8 cellular contexts compared by ENCODE assay signal in genomic region chr10:79331709-79332108, GRCh38. TPM values are rescaled to one million over a fixed set of nuclear protein-coding genes. Genes with fewer than 3 reads are reported as not detected.
DNase-seq lines count a peak whose midpoint lies in the region; ATAC-seq, FAIRE-seq and TF ChIP-seq lines count a peak whose summit lies in the region.

No MANE protein-coding gene starts in this region.

- intact Hi-C loops in activated naive CD4-positive, alpha-beta T cell treated with anti-CD3 and anti-CD28 coated beads for 36 hours (cut with micrococcal nuclease): loop anchor here (1.0 to 10.0 kb wide), 5 partner anchors 8 to 1143 kb away; partner anchors contain the start of gene PPIF
- intact Hi-C loops in vagina (cut with DNase I) (no loop called here), sigmoid colon (cut with DNase I) (no loop called here)

- ATAC-seq in HG02623 (IDR thresholded peaks at IDR 0.05; ENCODE audit: unreplicated experiment): peak; percentile 76

- WGBS in sigmoid colon, 2 donors: 59 to 80% methylated on average over 6 of the region's 6 CpGs

- peak overlapping the region; percentile 31 for H3K27ac ChIP-seq in vagina
- H3K27ac ChIP-seq in sigmoid colon: no peak overlapping the region

- CTCF ChIA-PET in activated naive CD4-positive, alpha-beta T cell treated with anti-CD3 and anti-CD28 coated beads for 36 hours (lab: Charles Lee): interaction anchor here (0.7 to 2.1 kb wide), 6 partner anchors 9 to 15 kb away, joined by 3 to 14 read pairs (median 7); partner anchors contain the start of gene PPIF

- DNase-seq in GM12892 (ENCODE audit: insufficient read length): peak; percentile 56
- peak; percentile 21 for DNase-seq in RKO (ENCODE audit: low spot score)
- DNase-seq in activated naive CD4-positive, alpha-beta T cell treated with anti-CD3 and anti-CD28 coated beads for 36 hours: peak; percentile 95
- DNase-seq in myocyte (ENCODE audit: low read depth): peak; percentile 41
- no peak for DNase-seq in vagina (ENCODE audit: extremely low spot score in 2 of 2)
- DNase-seq in sigmoid colon: no peak
- DNase-seq in NCI-H146 treated with DMSO at 0.1 percent for 48 hours (lab: John Stamatoyannopoulos, UW; ENCODE audit: unreplicated experiment): no peak

- TF ChIP-seq POLR2A in GM12892 (IDR thresholded peaks at IDR 0.05; ENCODE audit: low read depth, low read length) (peak; percentile 65; the same call in 1 of the 2 replicates), vagina (IDR thresholded peaks at IDR 0.05) (no peak), sigmoid colon (IDR thresholded peaks at IDR 0.05) (no peak)

- H3K27me3 Mint-ChIP-seq in activated naive CD4-positive, alpha-beta T cell treated with anti-CD3 and anti-CD28 coated beads for 36 hours (ENCODE audit: low read depth): no peaks in the 10 kb centered on the region

- H3K9me3 ChIP-seq in vagina: no peaks in the 10 kb centered on the region
- H3K9me3 ChIP-seq in sigmoid colon: no peaks in the 10 kb centered on the region

- H3K36me3 ChIP-seq in vagina (no peaks in the 10 kb centered on the region), sigmoid colon (no peaks in the 10 kb centered on the region)

- TF ChIP-seq CTCF in vagina (IDR thresholded peaks at IDR 0.05) (no peak), sigmoid colon (IDR thresholded peaks at IDR 0.05) (no peak)

- H3K4me3 ChIP-seq in vagina: no peak overlapping the region
- H3K4me3 ChIP-seq in sigmoid colon: no peak overlapping the region

- H3K4me1 ChIP-seq in vagina (no peaks in the 10 kb centered on the region), sigmoid colon (peaks cover 0 to 29% (median 22%) of the 10 kb centered on the region in 4 donors)

- H3K27me3 ChIP-seq in vagina (no peaks in the 10 kb centered on the region), sigmoid colon (no peaks in the 10 kb centered on the region)

- H3K9me3 Mint-ChIP-seq in activated naive CD4-positive, alpha-beta T cell treated with anti-CD3 and anti-CD28 coated beads for 36 hours: no peaks in the 10 kb centered on the region

- H3K36me3 Mint-ChIP-seq in activated naive CD4-positive, alpha-beta T cell treated with anti-CD3 and anti-CD28 coated beads for 36 hours (ENCODE audit: low read depth): no peaks in the 10 kb centered on the region

- peak overlapping the region; percentile 28 for H3K4me3 Mint-ChIP-seq in activated naive CD4-positive, alpha-beta T cell treated with anti-CD3 and anti-CD28 coated beads for 36 hours

- peaks cover 43% of the 10 kb centered on the region for H3K4me1 Mint-ChIP-seq in activated naive CD4-positive, alpha-beta T cell treated with anti-CD3 and anti-CD28 coated beads for 36 hours (ENCODE audit: low read depth)

- peak; percentile 94 for FAIRE-seq in GM12892 (lab: Jason Lieb, UNC)

- H3K27ac Mint-ChIP-seq in activated naive CD4-positive, alpha-beta T cell treated with anti-CD3 and anti-CD28 coated beads for 36 hours: peak overlapping the region; percentile 93

- TF ChIP-seq EP300 in sigmoid colon (IDR thresholded peaks at IDR 0.05): no peak

RNA-seq across cellular contexts. Expression of gene PPIF, which starts 15.6 kb away (rescaled TPM):
- polyA plus RNA-seq in GM12892 (2012; ENCODE audit: missing spikeins): 71.2 TPM
- 10 to 100 TPM; 94.1 to 95.6 TPM for total RNA-seq in activated naive CD4-positive, alpha-beta T cell treated with anti-CD3 and anti-CD28 coated beads for 36 hours
- total RNA-seq in myocyte: 9.8 and 24.5 TPM in 2 replicates
- 14.8 TPM for polyA plus RNA-seq in myocyte (2012)
- total RNA-seq in vagina: 44.7 TPM
- 10 to 100 TPM; 26.4 to 48.5 (median 32.5) TPM for total RNA-seq in sigmoid colon
- polyA plus RNA-seq in sigmoid colon: 10 to 100 TPM; 60.7 to 74.9 (median 71.9) TPM

Comparison
In these comparisons a context has a peak if more than half of its experiments do, and no peak if none do; other contexts are left out.
1. DNase-seq: peak in GM12892 (single experiment), RKO (single experiment), activated naive CD4-positive, alpha-beta T cell treated with anti-CD3 and anti-CD28 coated beads for 36 hours (single experiment) and myocyte (single experiment); none in vagina (0 of 2), sigmoid colon (single experiment) and NCI-H146 treated with DMSO at 0.1 percent for 48 hours (single experiment).